Comparison of ENCODE assay signal across 33 cellular contexts in genomic region chr6:45344900-45345299, GRCh38. TPM values are rescaled to one million over a fixed set of nuclear protein-coding genes. Genes with fewer than 3 reads are reported as not detected.
"Had no signal": no experiment of that assay in that cellular context is flagged by ENCODE, and none has a peak within 500 bp of the region (broad histone marks: within the 10 kb centered on the region; RNA-seq: fewer than 3 reads in every experiment).

No MANE protein-coding gene starts in this region.

- H3K9me3 ChIP-seq: adrenal gland, ascending aorta, body of pancreas, breast epithelium had no signal

- ATAC-seq: activated naive CD4-positive, alpha-beta T cell treated with anti-CD3 and anti-CD28 coated beads, Interleukin-2, amount 50 U/mL, for 72 hours; activated naive CD8-positive, alpha-beta T cell treated with anti-CD3 and anti-CD28 coated beads, Interleukin-2, amount 50 U/mL, for 24 hours; activated T-cell treated with anti-CD3 and anti-CD28 coated beads, Interleukin-2, amount 50 U/mL, for 4 hours; activated T-cell treated with anti-CD3 and anti-CD28 coated beads, Interleukin-2, amount 50 U/mL, for 72 hours; activated T-helper 17 cell treated with anti-CD3 and anti-CD28 coated beads, Interleukin-2, amount 50 U/mL, for 72 hours; body of pancreas had no signal

- H3K27ac ChIP-seq: adrenal gland, ascending aorta, body of pancreas, brain microvascular endothelial cell, breast epithelium, cardiac muscle cell had no signal

- H3K4me3 ChIP-seq: adrenal gland, ascending aorta, body of pancreas, breast epithelium, cardiac muscle cell had no signal

- H3K36me3 ChIP-seq: adrenal gland, ascending aorta, brain microvascular endothelial cell, breast epithelium, cardiac muscle cell had no signal

- FAIRE-seq: astrocyte, bronchial epithelial cell had no signal

- H3K27me3 ChIP-seq: adrenal gland, ascending aorta, body of pancreas, brain microvascular endothelial cell, breast epithelium, cardiac muscle cell had no signal

- DNase-seq: activated effector memory CD4-positive, alpha-beta T cell treated with anti-CD3 and anti-CD28 coated beads, Interleukin-2, amount 50 U/mL, for 16 hours; activated effector memory CD4-positive, alpha-beta T cell treated with Interleukin-2 at 50 U/mL for 16 hours; activated gamma-delta T cell; activated gamma-delta T cell treated with Interleukin-2 at 50 U/mL for 16 hours; activated naive CD4-positive, alpha-beta T cell; activated naive CD4-positive, alpha-beta T cell treated with anti-CD3 and anti-CD28 coated beads for 36 hours; activated naive CD4-positive, alpha-beta T cell treated with anti-CD3 and anti-CD28 coated beads, Interleukin-2, amount 10 ng/mL, durations not matched to agents 7 days and 5 days; activated naive CD4-positive, alpha-beta T cell treated with anti-CD3 and anti-CD28 coated beads, Interleukin-2, amount 50 U/mL, for 16 hours; activated naive CD4-positive, alpha-beta T cell treated with Interleukin-2 at 50 U/mL for 16 hours; activated naive CD8-positive, alpha-beta T cell treated with anti-CD3 and anti-CD28 coated beads for 36 hours; activated naive CD8-positive, alpha-beta T cell treated with anti-CD3 and anti-CD28 coated beads, Interleukin-2, amount 10 ng/mL, durations not matched to agents 7 days and 5 days; activated naive CD8-positive, alpha-beta T cell treated with anti-CD3 and anti-CD28 coated beads, Interleukin-2, amount 50 U/mL, for 24 hours; activated T-cell treated with anti-CD3 and anti-CD28 coated beads, Interleukin-2, amount 50 U/mL, for 24 hours; activated T-cell treated with anti-CD3 and anti-CD28 coated beads, Interleukin-2, amount 50 U/mL, for 4 hours; activated T-cell treated with anti-CD3 and anti-CD28 coated beads, Interleukin-2, amount 50 U/mL, for 48 hours; activated T-cell treated with anti-CD3 and anti-CD28 coated beads, Interleukin-2, amount 50 U/mL, for 72 hours; adrenal gland; amniotic stem cell; amygdala; anterior cingulate cortex; aorta; body of pancreas; brain microvascular endothelial cell; caudate nucleus; central memory CD4-positive, alpha-beta T cell; cerebellar nuclear complex had no signal

- H3K4me1 ChIP-seq: adrenal gland, ascending aorta, body of pancreas, breast epithelium had no signal

RNA-seq across cellular contexts. Expression of gene SUPT3H, which starts 32.8 kb away (rescaled TPM):
- total RNA-seq: ascending aorta had no signal
